Comparison of ENCODE assay signal across 8 cellular contexts in genomic region chr17:2056221-2057129, GRCh38. TPM values are rescaled to one million over a fixed set of nuclear protein-coding genes. Genes with fewer than 3 reads are reported as not detected.
A peak's percentile ranks its signal among the peaks of the same experiment; 100 is the strongest.
DNase-seq lines count a peak whose midpoint lies in the region; ATAC-seq and TF ChIP-seq lines count a peak whose summit lies in the region.

No MANE protein-coding gene starts in this region.

- H3K4me1 ChIP-seq in adrenal gland (replicated peaks in 1 of 2), result peaks cover 6 to 22% of the 10 kb centered on the region in 2 donors
- H3K4me1 ChIP-seq in right lobe of liver, result peaks cover 0 to 33% (median 5%) of the 10 kb centered on the region in 4 donors
- H3K4me1 ChIP-seq in suprapubic skin, result peaks cover 81% of the 10 kb centered on the region

- TF ChIP-seq POLR2A in adrenal gland (IDR thresholded peaks at IDR 0.05), result no peak
- no peak for TF ChIP-seq POLR2A in right lobe of liver (IDR thresholded peaks at IDR 0.05)
- TF ChIP-seq POLR2A in suprapubic skin (IDR thresholded peaks at IDR 0.05), result no peak

- ATAC-seq in Right ventricle myocardium superior (ENCODE audit: poor library complexity) (no peak), left cardiac atrium (no peak), right lobe of liver (peak in 1 of 4 donors; percentile 3), HG02642 (IDR thresholded peaks at IDR 0.05; ENCODE audit: poor library complexity, unreplicated experiment) (no peak), HG02973 (IDR thresholded peaks at IDR 0.05; ENCODE audit: unreplicated experiment) (no peak)

- H3K4me3 ChIP-seq in adrenal gland, result peak overlapping the region in 1 of 4 donors; percentile 72
- H3K4me3 ChIP-seq in right lobe of liver, result peak overlapping the region; percentile 26 to 59 (median 32)
- peak overlapping the region; percentile 65 for H3K4me3 ChIP-seq in suprapubic skin

- TF ChIP-seq EP300 in suprapubic skin (IDR thresholded peaks at IDR 0.05), result no peak

- H3K27me3 ChIP-seq in adrenal gland, result no peaks in the 10 kb centered on the region
- H3K27me3 ChIP-seq in right lobe of liver, result peaks cover 0 to 19% of the 10 kb centered on the region in 2 donors
- peaks cover 20% of the 10 kb centered on the region for H3K27me3 ChIP-seq in suprapubic skin

- WGBS in adrenal gland, 4 donors, result 39 to 52% (median 45%) methylated on average over 21 to 76 of the region's 76 CpGs
- WGBS in right lobe of liver (ENCODE audit: insufficient coverage, low coverage, low lambda C conversion rate, missing lambda C conversion rate), result 18% methylated on average over 14 of the region's 76 CpGs
- WGBS in suprapubic skin, result 46% methylated on average over 42 of the region's 76 CpGs

- H3K27ac ChIP-seq in adrenal gland (peak overlapping the region in 4 of 5 donors; percentile 37 to 88 (median 72)), right lobe of liver (peak overlapping the region; percentile 50 to 84 (median 71)), suprapubic skin (peak overlapping the region; percentile 85)

- H3K36me3 ChIP-seq in adrenal gland (replicated peaks in 1 of 2) (no peaks in the 10 kb centered on the region), right lobe of liver (no peaks in the 10 kb centered on the region), suprapubic skin (peaks cover 10% of the 10 kb centered on the region)

- TF ChIP-seq CTCF in adrenal gland (IDR thresholded peaks at IDR 0.05) (no peak), right lobe of liver (IDR thresholded peaks at IDR 0.05) (peak in 2 of 4 donors; percentile 6 to 32), suprapubic skin (IDR thresholded peaks at IDR 0.05) (no peak)

- peak; percentile 56 for DNase-seq in Right ventricle myocardium superior
- DNase-seq in left cardiac atrium, result no peak
- DNase-seq in adrenal gland, result no peak
- peak in 1 of 3 donors; percentile 54 for DNase-seq in right lobe of liver
- DNase-seq in suprapubic skin (ENCODE audit: low spot score in 2 of 2), result peak in 1 of 2 donors; percentile 64
- no peak for DNase-seq in DMS79 (lab: John Stamatoyannopoulos, UW)

- H3K9me3 ChIP-seq in adrenal gland (replicated peaks in 1 of 3) (no peaks in the 10 kb centered on the region), right lobe of liver (no peaks in the 10 kb centered on the region), suprapubic skin (no peaks in the 10 kb centered on the region)

- intact Hi-C loops in Right ventricle myocardium superior (cut with DNase I), result loop anchor here (5.0 kb wide), 1 partner anchor 116 kb away; no protein-coding TSS in a partner anchor
- intact Hi-C loops in left cardiac atrium (cut with DNase I), result loop anchor here in 1 of 2 donors (5.0 kb wide), 1 partner anchor 36 kb away; no protein-coding TSS in a partner anchor
- intact Hi-C loops in adrenal gland (cut with DNase I), result loop anchor here (5.0 to 10.0 kb wide), 4 partner anchors 118 to 228 kb away; no protein-coding TSS in a partner anchor
- intact Hi-C loops in right lobe of liver (cut with DNase I), result loop anchor here (5.0 to 10.0 kb wide), 2 partner anchors 186 to 188 kb away; no protein-coding TSS in a partner anchor

RNA-seq across cellular contexts. Expression of gene HIC1, which starts 1.6 kb away (rescaled TPM):
- 19.3 TPM for total RNA-seq in Right ventricle myocardium superior
- 10 to 100 TPM; 20.6 to 22.1 TPM for total RNA-seq in left cardiac atrium
- 10 to 100 TPM in 7 of 8 donors, 1 to 10 TPM in 1; 9.8 to 61.8 (median 31.5) TPM for total RNA-seq in adrenal gland
- polyA plus RNA-seq in adrenal gland, result 10 to 100 TPM in 1 of 3 donors, 1 to 10 TPM in 1, under 1 TPM in 1; 0.92 to 16.7 (median 7.7) TPM
- total RNA-seq in right lobe of liver, result 10 to 100 TPM in 2 of 6 experiments, 1 to 10 TPM in 4; 4.7 to 14.8 (median 6.1) TPM
- total RNA-seq in suprapubic skin, result 1 to 10 TPM; 2.7 to 9.5 (median 4.9) TPM

RNA-seq across cellular contexts. Expression of gene OVCA2, which starts 14.7 kb away (rescaled TPM):
- total RNA-seq in Right ventricle myocardium superior (13.7 TPM), left cardiac atrium (10 to 100 TPM; 15.4 to 26.5 TPM), adrenal gland (10 to 100 TPM; 37.2 to 75.9 (median 55.6) TPM), right lobe of liver (10 to 100 TPM; 10.3 to 36.2 (median 14.8) TPM), suprapubic skin (10 to 100 TPM; 36.6 to 51.5 (median 42.7) TPM)
- 100 to 1,000 TPM in 2 of 3 donors, 10 to 100 TPM in 1; 57.5 to 155 (median 102) TPM for polyA plus RNA-seq in adrenal gland

RNA-seq across cellular contexts. Expression of gene DPH1, which starts 26.5 kb away (rescaled TPM):
- 26.8 TPM for total RNA-seq in Right ventricle myocardium superior
- total RNA-seq in left cardiac atrium, result 10 to 100 TPM; 21.2 to 30.8 TPM
- total RNA-seq in adrenal gland, result 10 to 100 TPM; 37.7 to 65.3 (median 57.7) TPM
- polyA plus RNA-seq in adrenal gland, result 100 to 1,000 TPM in 1 of 3 donors, 10 to 100 TPM in 2; 34.3 to 100 (median 69.7) TPM
- 10 to 100 TPM; 20.0 to 41.1 (median 25.4) TPM for total RNA-seq in right lobe of liver
- 100 to 1,000 TPM in 1 of 4 donors, 10 to 100 TPM in 3; 58.7 to 115 (median 66.3) TPM for total RNA-seq in suprapubic skin

RNA-seq across cellular contexts. Expression of gene RTN4RL1, which starts 31.3 kb away (rescaled TPM):
- total RNA-seq in Right ventricle myocardium superior, result 3.4 TPM
- total RNA-seq in left cardiac atrium, result 1 to 10 TPM; 6.2 to 7.6 TPM
- 1 to 10 TPM; 5.1 to 9.4 (median 8.0) TPM for total RNA-seq in adrenal gland
- 1 to 10 TPM; 1.8 to 2.4 (median 1.9) TPM for polyA plus RNA-seq in adrenal gland
- 1 to 10 TPM in 5 of 6 experiments, under 1 TPM in 1; 0.54 to 2.6 (median 1.4) TPM for total RNA-seq in right lobe of liver
- 10 to 100 TPM; 16.4 to 24.8 (median 21.6) TPM for total RNA-seq in suprapubic skin
